32 cellular contexts compared by ENCODE assay signal in the genomic region with DNA sequence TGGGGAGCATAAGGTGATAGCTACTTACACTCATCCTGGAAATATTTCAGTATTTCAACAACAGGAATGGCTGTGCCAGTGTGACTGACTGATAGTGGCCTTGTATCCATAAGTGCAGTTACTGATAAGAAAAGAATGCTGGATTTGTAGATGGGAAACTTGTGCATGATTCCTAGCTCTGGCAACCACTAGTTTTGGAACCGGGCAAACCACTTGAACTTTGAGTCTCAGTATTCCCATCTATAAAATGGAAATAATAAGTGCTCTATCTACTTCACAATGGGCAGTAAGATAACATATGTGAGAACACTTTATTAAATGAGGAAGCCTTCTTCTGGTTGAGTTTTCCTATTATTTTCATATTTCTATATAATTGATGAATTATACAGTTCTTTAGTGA.
"Had no signal": no experiment of that assay in that cellular context is flagged by ENCODE, and none has a peak within 500 bp of the region (broad histone marks: within the 10 kb centered on the region; RNA-seq: fewer than 3 reads in every experiment).

No MANE protein-coding gene starts in this region.

- DNase-seq: Karpas-422, Kasumi-1, MG63, MM.1S, NCI-H1048, NCI-H1092, NCI-H1092 treated with DMSO at 0.1 percent for 48 hours, NCI-H1105, NCI-H1105 treated with DMSO at 0.1 percent for 48 hours, NCI-H1417, NCI-H1417 treated with DMSO at 0.1 percent for 48 hours, NCI-H1436, NCI-H1436 treated with DMSO at 0.1 percent for 48 hours, NCI-H146, NCI-H1694, NCI-H1694 treated with DMSO at 0.1 percent for 48 hours, NCI-H187, NCI-H187 treated with DMSO at 0.1 percent for 48 hours, NCI-H1930, NCI-H2029, NCI-H2081, NCI-H2081 treated with DMSO at 0.1 percent for 48 hours, NCI-H2107, NCI-H2171, NCI-H2171 treated with DMSO at 0.1 percent for 48 hours, NCI-H2227 treated with DMSO at 0.1 percent for 48 hours, NCI-H345, NCI-H446, NCI-H446 treated with DMSO at 0.1 percent for 48 hours, NCI-H510A, NCI-H510A treated with DMSO at 0.1 percent for 48 hours had no signal

- H3K36me3 ChIP-seq: MG63 had no signal

- H3K27me3 ChIP-seq: MG63 had no signal

- H3K9ac ChIP-seq: KMS-11 had no signal

- H3K4me2 ChIP-seq: KMS-11 had no signal

- H3K4me3 ChIP-seq: MG63 had no signal

- H3K27ac ChIP-seq: KMS-11 had no signal

- H3K9me3 ChIP-seq: MG63 had no signal
